In genomic region chr11:6401439-6401838, GRCh38 we compare ENCODE assay signal across 23 cellular contexts. TPM values are rescaled to one million over a fixed set of nuclear protein-coding genes. Genes with fewer than 3 reads are reported as not detected.
DNase-seq lines count a peak whose midpoint lies in the region; ATAC-seq lines count a peak whose summit lies in the region.
"Had no signal": no experiment of that assay in that cellular context is flagged by ENCODE, and none has a peak within 500 bp of the region (broad histone marks: within the 10 kb centered on the region; RNA-seq: fewer than 3 reads in every experiment).

No MANE protein-coding gene starts in this region.

- DNase-seq in activated naive CD4-positive, alpha-beta T cell treated with anti-CD3 and anti-CD28 coated beads, Interleukin-2, amount 10 ng/mL, durations not matched to agents 7 days and 5 days: no peak
- DNase-seq in activated naive CD4-positive, alpha-beta T cell treated with anti-CD3 and anti-CD28 coated beads for 36 hours: no peak
- DNase-seq in CD8-positive, alpha-beta memory T cell: no peak
- no peak for DNase-seq in stimulated activated effector memory CD8-positive, alpha-beta T cell treated with anti-CD3 and anti-CD28 coated beads, Interleukin-12 subunit alpha, Interleukin-12 subunit beta, amount 100 ng/mL, for 72 hours (ENCODE audit: low spot score in 2 of 2)
- DNase-seq in GF-D8 (lab: John Stamatoyannopoulos, UW): no peak
- DNase-seq in NCI-H1436 (lab: John Stamatoyannopoulos, UW): no peak
- DNase-seq: ACHN; brain microvascular endothelial cell; GDM1; HFFc6; left colon; mesendoderm; MG63; NCI-H1436 treated with DMSO at 0.1 percent for 48 hours; NCI-H524; ovary; stimulated activated CD4-positive, alpha-beta T cell treated with anti-CD3 and anti-CD28 coated beads, Interleukin-4, amount 100 ng/mL, for 24 hours; upper lobe of right lung had no signal

- H3K36me3 ChIP-seq in CD8-positive, alpha-beta memory T cell (ENCODE audit: insufficient read depth, low read length): peaks cover 8% of the 10 kb centered on the region
- H3K36me3 ChIP-seq: MG63, ovary had no signal

- peaks cover 62% of the 10 kb centered on the region for H3K36me3 Mint-ChIP-seq in activated naive CD4-positive, alpha-beta T cell treated with anti-CD3 and anti-CD28 coated beads, Interleukin-2, amount 10 ng/mL, durations not matched to agents 7 days and 5 days
- peaks cover 9% of the 10 kb centered on the region for H3K36me3 Mint-ChIP-seq in activated naive CD4-positive, alpha-beta T cell treated with anti-CD3 and anti-CD28 coated beads for 36 hours (ENCODE audit: low read depth)
- H3K36me3 Mint-ChIP-seq in CD8-positive, alpha-beta memory T cell: peaks cover 11 to 53% (median 17%) of the 10 kb centered on the region in 3 donors
- H3K36me3 Mint-ChIP-seq in stimulated activated effector memory CD8-positive, alpha-beta T cell treated with anti-CD3 and anti-CD28 coated beads, Interleukin-12 subunit alpha, Interleukin-12 subunit beta, amount 100 ng/mL, for 72 hours: peaks cover 41% of the 10 kb centered on the region
- H3K36me3 Mint-ChIP-seq: CD14-positive monocyte had no signal

- H3K27ac ChIP-seq in CD8-positive, alpha-beta memory T cell (ENCODE audit: low read depth, low read length): no peak overlapping the region
- peak overlapping the region; percentile 74 for H3K27ac ChIP-seq in cingulate gyrus (ENCODE audit: low read depth, low read length)
- H3K27ac ChIP-seq: brain microvascular endothelial cell, ovary had no signal

- no peak overlapping the region for H3K4me3 ChIP-seq in CD8-positive, alpha-beta memory T cell (ENCODE audit: low read length)
- H3K4me3 ChIP-seq: MG63, ovary, upper lobe of right lung had no signal

- ATAC-seq in stimulated activated effector memory CD8-positive, alpha-beta T cell treated with anti-CD3 and anti-CD28 coated beads, Interleukin-12 subunit alpha, Interleukin-12 subunit beta, amount 100 ng/mL, for 72 hours: no peak
- no peak for ATAC-seq in GM18858 (IDR thresholded peaks at IDR 0.05; ENCODE audit: unreplicated experiment)
- ATAC-seq: left colon, upper lobe of right lung had no signal

- H3K4me1 Mint-ChIP-seq in activated naive CD4-positive, alpha-beta T cell treated with anti-CD3 and anti-CD28 coated beads, Interleukin-2, amount 10 ng/mL, durations not matched to agents 7 days and 5 days: peaks cover 73% of the 10 kb centered on the region
- peaks cover 81% of the 10 kb centered on the region for H3K4me1 Mint-ChIP-seq in activated naive CD4-positive, alpha-beta T cell treated with anti-CD3 and anti-CD28 coated beads for 36 hours (ENCODE audit: low read depth)
- peaks cover 66 to 94% (median 88%) of the 10 kb centered on the region in 3 donors for H3K4me1 Mint-ChIP-seq in CD8-positive, alpha-beta memory T cell
- peaks cover 65% of the 10 kb centered on the region for H3K4me1 Mint-ChIP-seq in stimulated activated effector memory CD8-positive, alpha-beta T cell treated with anti-CD3 and anti-CD28 coated beads, Interleukin-12 subunit alpha, Interleukin-12 subunit beta, amount 100 ng/mL, for 72 hours

- intact Hi-C loops in activated naive CD4-positive, alpha-beta T cell treated with anti-CD3 and anti-CD28 coated beads for 36 hours (cut with micrococcal nuclease): no loop called here

- H3K27ac Mint-ChIP-seq in activated naive CD4-positive, alpha-beta T cell treated with anti-CD3 and anti-CD28 coated beads, Interleukin-2, amount 10 ng/mL, durations not matched to agents 7 days and 5 days: peak overlapping the region; percentile 98
- no peak overlapping the region for H3K27ac Mint-ChIP-seq in activated naive CD4-positive, alpha-beta T cell treated with anti-CD3 and anti-CD28 coated beads for 36 hours
- H3K27ac Mint-ChIP-seq in CD8-positive, alpha-beta memory T cell: peak overlapping the region in 6 of 8 donors; percentile 74 to 99 (median 96)
- H3K27ac Mint-ChIP-seq in stimulated activated effector memory CD8-positive, alpha-beta T cell treated with anti-CD3 and anti-CD28 coated beads, Interleukin-12 subunit alpha, Interleukin-12 subunit beta, amount 100 ng/mL, for 72 hours: peak overlapping the region; percentile 90
- H3K27ac Mint-ChIP-seq: CD14-positive monocyte, HFFc6 had no signal

- H3K9me3 Mint-ChIP-seq in activated naive CD4-positive, alpha-beta T cell treated with anti-CD3 and anti-CD28 coated beads, Interleukin-2, amount 10 ng/mL, durations not matched to agents 7 days and 5 days: no peaks in the 10 kb centered on the region
- no peaks in the 10 kb centered on the region for H3K9me3 Mint-ChIP-seq in activated naive CD4-positive, alpha-beta T cell treated with anti-CD3 and anti-CD28 coated beads for 36 hours
- peaks cover 0 to 3% (median 0%) of the 10 kb centered on the region in 5 donors for H3K9me3 Mint-ChIP-seq in CD8-positive, alpha-beta memory T cell
- no peaks in the 10 kb centered on the region for H3K9me3 Mint-ChIP-seq in stimulated activated effector memory CD8-positive, alpha-beta T cell treated with anti-CD3 and anti-CD28 coated beads, Interleukin-12 subunit alpha, Interleukin-12 subunit beta, amount 100 ng/mL, for 72 hours
- H3K9me3 Mint-ChIP-seq: activated T-helper 17 cell treated with anti-CD3 and anti-CD28 coated beads, Interleukin-2, amount 50 U/mL, for 72 hours; CD14-positive monocyte; HFFc6; stimulated activated naive CD8-positive, alpha-beta T cell treated with anti-CD3 and anti-CD28 coated beads, Interleukin-15, amount 100 ng/mL, for 72 hours had no signal

- H3K27me3 Mint-ChIP-seq in activated naive CD4-positive, alpha-beta T cell treated with anti-CD3 and anti-CD28 coated beads, Interleukin-2, amount 10 ng/mL, durations not matched to agents 7 days and 5 days: peaks cover 4% of the 10 kb centered on the region
- no peaks in the 10 kb centered on the region for H3K27me3 Mint-ChIP-seq in activated naive CD4-positive, alpha-beta T cell treated with anti-CD3 and anti-CD28 coated beads for 36 hours (ENCODE audit: low read depth)
- peaks cover 0 to 5% of the 10 kb centered on the region in 2 donors for H3K27me3 Mint-ChIP-seq in CD8-positive, alpha-beta memory T cell
- H3K27me3 Mint-ChIP-seq: activated T-helper 17 cell treated with anti-CD3 and anti-CD28 coated beads, Interleukin-2, amount 50 U/mL, for 72 hours; stimulated activated naive CD8-positive, alpha-beta T cell treated with anti-CD3 and anti-CD28 coated beads, Interleukin-15, amount 100 ng/mL, for 72 hours had no signal

- CTCF ChIA-PET in activated naive CD4-positive, alpha-beta T cell treated with anti-CD3 and anti-CD28 coated beads, Interleukin-2, amount 10 ng/mL, durations not matched to agents 7 days and 5 days (lab: Charles Lee): interaction anchor here (1.1 to 4.9 kb wide), 5 partner anchors 10 to 48 kb away, joined by 3 to 38 read pairs (median 12); partner anchors contain the start of gene SMPD1
- CTCF ChIA-PET in activated naive CD4-positive, alpha-beta T cell treated with anti-CD3 and anti-CD28 coated beads for 36 hours (lab: Charles Lee): interaction anchor here (0.9 to 5.2 kb wide), 9 partner anchors 8 to 354 kb away, joined by 3 to 40 read pairs (median 4); partner anchors contain the start of gene SMPD1
- CTCF ChIA-PET in CD8-positive, alpha-beta memory T cell (lab: Charles Lee): interaction anchor here (1.3 to 8.2 kb wide), 5 partner anchors 11 to 104 kb away, joined by 4 to 100 read pairs (median 7); partner anchors contain the start of genes APBB1 and SMPD1

- H3K27me3 ChIP-seq in CD8-positive, alpha-beta memory T cell (ENCODE audit: insufficient read depth, low read length, poor library complexity, severe bottlenecking): no peaks in the 10 kb centered on the region
- H3K27me3 ChIP-seq: brain microvascular endothelial cell, MG63, ovary, upper lobe of right lung had no signal

- no peak overlapping the region for H3K4me3 Mint-ChIP-seq in activated naive CD4-positive, alpha-beta T cell treated with anti-CD3 and anti-CD28 coated beads, Interleukin-2, amount 10 ng/mL, durations not matched to agents 7 days and 5 days
- H3K4me3 Mint-ChIP-seq in activated naive CD4-positive, alpha-beta T cell treated with anti-CD3 and anti-CD28 coated beads for 36 hours: no peak overlapping the region
- peak overlapping the region in 5 of 7 donors; percentile 13 to 89 (median 28) for H3K4me3 Mint-ChIP-seq in CD8-positive, alpha-beta memory T cell
- H3K4me3 Mint-ChIP-seq in stimulated activated effector memory CD8-positive, alpha-beta T cell treated with anti-CD3 and anti-CD28 coated beads, Interleukin-12 subunit alpha, Interleukin-12 subunit beta, amount 100 ng/mL, for 72 hours: no peak overlapping the region
- H3K4me3 Mint-ChIP-seq: CD14-positive monocyte, HFFc6 had no signal

- POLR2A ChIA-PET in CD8-positive, alpha-beta memory T cell (lab: Charles Lee): interaction anchor here (3.8 to 5.5 kb wide), 2 partner anchors 11 to 16 kb away, joined by 56 read pairs; partner anchors contain the start of genes APBB1 and SMPD1

- no peaks in the 10 kb centered on the region for H3K9me3 ChIP-seq in CD8-positive, alpha-beta memory T cell (ENCODE audit: low read length)
- H3K9me3 ChIP-seq: MG63, ovary, upper lobe of right lung had no signal

- peaks cover 77% of the 10 kb centered on the region for H3K4me1 ChIP-seq in CD8-positive, alpha-beta memory T cell (ENCODE audit: insufficient read depth, low read length)

RNA-seq across cellular contexts. Expression of gene SMPD1, which starts 11.2 kb away (rescaled TPM):
- 10 to 100 TPM; 24.5 to 27.5 TPM for total RNA-seq in activated naive CD4-positive, alpha-beta T cell treated with anti-CD3 and anti-CD28 coated beads for 36 hours
- total RNA-seq in CD8-positive, alpha-beta memory T cell: 10 to 100 TPM; 30.4 to 30.9 TPM
- 17.3 TPM for polyA plus RNA-seq in CD8-positive, alpha-beta memory T cell

RNA-seq across cellular contexts. Expression of gene APBB1, which starts 17.5 kb away (rescaled TPM):
- 10 to 100 TPM; 44.5 to 45.1 TPM for total RNA-seq in activated naive CD4-positive, alpha-beta T cell treated with anti-CD3 and anti-CD28 coated beads for 36 hours
- total RNA-seq in CD8-positive, alpha-beta memory T cell: 10 to 100 TPM; 41.7 to 43.6 TPM
- 80.2 TPM for polyA plus RNA-seq in CD8-positive, alpha-beta memory T cell

RNA-seq across cellular contexts. Expression of gene HPX, which starts 39.3 kb away (rescaled TPM):
- under 1 TPM in 1 of 2 experiments, not detected in 1; 0.64 TPM for total RNA-seq in activated naive CD4-positive, alpha-beta T cell treated with anti-CD3 and anti-CD28 coated beads for 36 hours
- total RNA-seq in CD8-positive, alpha-beta memory T cell: under 1 TPM in 1 of 2 experiments, not detected in 1; 0.27 TPM
- polyA plus RNA-seq in CD8-positive, alpha-beta memory T cell: not detected
- polyA plus RNA-seq: CD14-positive monocyte had no signal

Comparison
In these comparisons a context has a peak if more than half of its experiments do, and no peak if none do; other contexts are left out.
1. H3K4me3 Mint-ChIP-seq: peak in CD8-positive, alpha-beta memory T cell (5 of 7); none in activated naive CD4-positive, alpha-beta T cell treated with anti-CD3 and anti-CD28 coated beads, Interleukin-2, amount 10 ng/mL, durations not matched to agents 7 days and 5 days (single experiment), activated naive CD4-positive, alpha-beta T cell treated with anti-CD3 and anti-CD28 coated beads for 36 hours (single experiment) and stimulated activated effector memory CD8-positive, alpha-beta T cell treated with anti-CD3 and anti-CD28 coated beads, Interleukin-12 subunit alpha, Interleukin-12 subunit beta, amount 100 ng/mL, for 72 hours (single experiment).